ENCODE assay signal across 34 cellular contexts in genomic region chr2:32680937-32681336, GRCh38. TPM values are rescaled to one million over a fixed set of nuclear protein-coding genes. Genes with fewer than 3 reads are reported as not detected.
DNase-seq lines count a peak whose midpoint lies in the region; ATAC-seq, FAIRE-seq and TF ChIP-seq lines count a peak whose summit lies in the region.
"Had no signal": no experiment of that assay in that cellular context is flagged by ENCODE, and none has a peak within 500 bp of the region (broad histone marks: within the 10 kb centered on the region; RNA-seq: fewer than 3 reads in every experiment).

No MANE protein-coding gene starts in this region.

- POLR2A ChIA-PET in A549 (lab: Yijun Ruan, JAX) = no interaction called here

- TF ChIP-seq CTCF in A549 (IDR thresholded peaks at IDR 0.05) (no peak), fibroblast of the aortic adventitia (IDR thresholded peaks at IDR 0.05; ENCODE audit: insufficient read depth, low read length) (no peak)

- TF ChIP-seq POLR2A in A549 (IDR thresholded peaks at IDR 0.05; ENCODE audit: low read length) (no peak), H54 (IDR thresholded peaks at IDR 0.05; ENCODE audit: low read depth, low read length) (no peak)

- no peak overlapping the region for H3K4me3 ChIP-seq in A549
- no peak overlapping the region for H3K4me3 ChIP-seq in fibroblast of the aortic adventitia (ENCODE audit: low read depth, low read length)
- H3K4me3 ChIP-seq: colonic mucosa, GM23338, hepatocyte, ovary, SJCRH30, skin epidermis, upper lobe of right lung had no signal

- ATAC-seq in A549 = peak; percentile 24 to 68; a peak in 3 of 6 replicates
- no peak for ATAC-seq in GM21529 (IDR thresholded peaks at IDR 0.05; ENCODE audit: unreplicated experiment)
- no peak for ATAC-seq in GM21737 (IDR thresholded peaks at IDR 0.05; ENCODE audit: unreplicated experiment)
- no peak for ATAC-seq in GM21723 (IDR thresholded peaks at IDR 0.05; ENCODE audit: unreplicated experiment)
- ATAC-seq in HG03354 (IDR thresholded peaks at IDR 0.05; ENCODE audit: poor library complexity, severe bottlenecking, unreplicated experiment) = no peak
- ATAC-seq: effector memory CD8-positive, alpha-beta T cell; GM23338; left cardiac atrium; stimulated activated naive B cell treated with anti-CD40 and anti-IgM and Interleukin-4, amounts not matched to agents 10 μg/mL and 1 μg/mL and 100 μg/mL, for 72 hours; upper lobe of right lung had no signal

- CTCF ChIA-PET in A549 (lab: Yijun Ruan, JAX) = interaction anchor here (1.3 kb wide), 1 partner anchor 10 kb away, joined by 3 read pairs; no protein-coding TSS in a partner anchor

- TF ChIP-seq EP300 in A549 (IDR thresholded peaks at IDR 0.05) = no peak

- H3K9me3 ChIP-seq in A549 = no peaks in the 10 kb centered on the region
- H3K9me3 ChIP-seq: colonic mucosa, ovary, upper lobe of right lung had no signal

- H3K4me1 ChIP-seq in A549 = peaks cover 20% of the 10 kb centered on the region
- H3K4me1 ChIP-seq: colonic mucosa, SJCRH30, upper lobe of right lung had no signal

- WGBS in A549 (ENCODE audit: missing lambda C conversion rate) = 30% methylated on average over 4 of the region's 4 CpGs

- no peak for TF ChIP-seq RAD21 in A549 (conservative IDR thresholded peaks at IDR 0.05 in 1 of 2, IDR thresholded peaks at IDR 0.05 in 1 of 2)

- H3K4me2 ChIP-seq in A549 = peak overlapping the region; percentile 39
- H3K4me2 ChIP-seq: GM23338, hepatocyte had no signal

- peak; percentile 72 for FAIRE-seq in A549 (lab: Jason Lieb, UNC)
- peak; percentile 41 for FAIRE-seq in H54 (lab: Jason Lieb, UNC)
- FAIRE-seq: frontal cortex had no signal

- DNase-seq in A549 (ENCODE audit: low read depth in 1 of 2, low spot score in 1 of 2) (no peak), H54 (ENCODE audit: insufficient read length, low spot score) (no peak), astrocyte of the hippocampus (ENCODE audit: low read depth, low spot score) (peak; percentile 14), fibroblast of the aortic adventitia (ENCODE audit: low read depth) (peak; percentile 39)
- DNase-seq: 8988T; activated B cell treated with CpG ODN at 0.5 μM for 24 hours; activated CD4-positive, alpha-beta T cell treated with anti-CD3 and anti-CD28 coated beads, Interleukin-2, amount 50 U/mL, for 1 hour; activated gamma-delta T cell; activated naive CD8-positive, alpha-beta T cell treated with anti-CD3 and anti-CD28 coated beads for 36 hours; activated T-cell treated with anti-CD3 and anti-CD28 coated beads, Interleukin-2, amount 50 U/mL, for 1 hour; anterior cingulate cortex; CD4-positive, alpha-beta memory T cell; colonic mucosa; effector memory CD8-positive, alpha-beta T cell; erythroblast; left cardiac atrium; mammary epithelial cell; NCI-H1092; NCI-H1694 treated with DMSO at 0.1 percent for 48 hours; NCI-H82; ovary; retina; RPMI8226; SJCRH30; stimulated activated naive B cell treated with anti-CD40 and anti-IgM and Interleukin-4, amounts not matched to agents 10 μg/mL and 1 μg/mL and 100 μg/mL, for 72 hours; upper lobe of right lung had no signal

- no peak overlapping the region for H3K27ac ChIP-seq in A549
- H3K27ac ChIP-seq: colonic mucosa, hepatocyte, ovary, SJCRH30, skin epidermis, upper lobe of right lung had no signal

TF ChIP-seq in A549, 52 proteins besides CTCF, POLR2A, EP300 and RAD21:
- TF ChIP-seq RARB (CRISPR knock-in tag; IDR thresholded peaks at IDR 0.05) (no peak), FOSL2 (IDR thresholded peaks at IDR 0.05) (no peak), FOSL2 (CRISPR knock-in tag; IDR thresholded peaks at IDR 0.05) (0 out of 2 replicates have a peak, but pooled peaks have one; percentile 2), EHMT2 (IDR thresholded peaks at IDR 0.05; ENCODE audit: low read depth) (no peak), MAZ (IDR thresholded peaks at IDR 0.05; ENCODE audit: borderline replicate concordance, low read depth, low read length) (no peak)
- TF ChIP-seq, protein P1, sequence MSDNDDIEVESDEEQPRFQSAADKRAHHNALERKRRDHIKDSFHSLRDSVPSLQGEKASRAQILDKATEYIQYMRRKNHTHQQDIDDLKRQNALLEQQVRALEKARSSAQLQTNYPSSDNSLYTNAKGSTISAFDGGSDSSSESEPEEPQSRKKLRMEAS (IDR thresholded peaks at IDR 0.05) = no peak
TF ChIP-seq in A549: peak in this region for 1.

RNA-seq across cellular contexts. Expression of gene TTC27, which starts 53.1 kb away (rescaled TPM):
- polyA plus RNA-seq in A549 (2011; rRNA removed) (42.8 and 56.2 TPM in 2 replicates), A549 (2017; fragmentation: RNase III; extraction: RNeasy Plus Mini Kit Qiagen cat#74134 plus additional on column Dnase treatment) (21.7 to 24.9 TPM (median 22.7 TPM) in 3 replicates)
- 12.4 and 13.9 TPM in 2 replicates for polyA plus RNA-seq in A549 (2012; cell fraction: cytosol; rRNA removed)
- polyA plus RNA-seq in A549 (2012; cell fraction: nucleus; rRNA removed) = 10.8 and 17.1 TPM in 2 replicates
- polyA minus RNA-seq in A549 (2011; rRNA and poly(A)+ RNA removed) = 36.2 and 59.9 TPM in 2 replicates
- total RNA-seq in fibroblast of the aortic adventitia (ENCODE audit: low replicate concordance) = 11.2 and 30.0 TPM in 2 replicates

Comparison
In these comparisons a context has a peak if more than half of its experiments do, and no peak if none do; other contexts are left out.
1. ATAC-seq: peak in A549 (2 of 2); none in GM21529 (single experiment), GM21737 (single experiment), GM21723 (single experiment) and HG03354 (single experiment).
2. DNase-seq: peak in astrocyte of the hippocampus (single experiment) and fibroblast of the aortic adventitia (single experiment); none in A549 (0 of 2) and H54 (single experiment).